27 cellular contexts compared by ENCODE assay signal in the genomic region with DNA sequence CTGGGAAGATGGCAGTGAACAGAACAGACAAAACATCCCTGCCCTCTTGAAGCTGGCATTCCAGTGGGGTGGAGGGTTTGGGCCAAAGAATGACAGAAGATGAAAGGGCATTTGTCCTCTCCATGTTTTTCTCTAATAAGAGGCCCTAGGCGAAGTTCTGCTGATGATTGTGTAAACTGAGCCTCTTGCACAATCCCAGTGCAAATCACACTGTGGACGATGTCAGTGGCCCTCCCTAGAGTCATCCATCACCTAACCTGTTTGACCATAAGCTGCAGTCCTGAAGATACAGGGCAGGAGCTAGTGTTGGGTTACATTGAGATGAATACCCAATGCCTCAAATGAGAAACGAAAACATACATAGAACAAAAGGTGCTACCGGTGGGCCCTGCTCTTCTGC.
DNase-seq lines count a peak whose midpoint lies in the region; ATAC-seq, FAIRE-seq and TF ChIP-seq lines count a peak whose summit lies in the region.
"Had no signal": no experiment of that assay in that cellular context is flagged by ENCODE, and none has a peak within 500 bp of the region (broad histone marks: within the 10 kb centered on the region; RNA-seq: fewer than 3 reads in every experiment).

No MANE protein-coding gene starts in this region.

- FAIRE-seq in HTR-8/SVneo (lab: Jason Lieb, UNC), result no peak
- FAIRE-seq: A204.1, GM12891, H1 had no signal

- no peak overlapping the region for H3K4me2 ChIP-seq in mesenchymal stem cell (ENCODE audit: low read length, poor library complexity, severe bottlenecking)
- H3K4me2 ChIP-seq: BLaER1 treated with 17β-estradiol and CSF1 and Interleukin-3, amounts not matched to agents 10 nM and 100 nM had no signal

- ATAC-seq in left ventricle myocardium superior, result peak; percentile 26
- ATAC-seq in heart right ventricle, result no peak
- ATAC-seq: Panc1 had no signal

- no peak overlapping the region for H3K4ac ChIP-seq in mesenchymal stem cell (ENCODE audit: low read depth in 1 of 2, low read length in 2 of 2)

- H2BK15ac ChIP-seq in mesenchymal stem cell (ENCODE audit: low read depth, poor library complexity, severe bottlenecking), result no peak overlapping the region

- no peak overlapping the region for H2BK120ac ChIP-seq in mesenchymal stem cell (ENCODE audit: low read depth, low read length)

- no peak overlapping the region for H2BK5ac ChIP-seq in mesenchymal stem cell (ENCODE audit: low read depth, low read length, poor library complexity, severe bottlenecking)

- H3K36me3 Mint-ChIP-seq in activated T-helper 2 cell treated with anti-CD3 and anti-CD28 coated beads, Interferon-gamma antibody, Interleukin-2, Interleukin-4, amounts not matched to agents 10 μg/mL and 5 μg/mL and 100 μg/mL, durations not matched to agents 14 hours and 24 hours and 36 hours (ENCODE audit: low read depth), result no peaks in the 10 kb centered on the region

- H3K18ac ChIP-seq in mesenchymal stem cell (ENCODE audit: low read depth in 1 of 2, low read length in 2 of 2), result no peak overlapping the region

- H4K91ac ChIP-seq in mesenchymal stem cell (ENCODE audit: low read length), result peak overlapping the region; percentile 39

- no peak for TF ChIP-seq CTCF in heart right ventricle (IDR thresholded peaks at IDR 0.05)

- no peak overlapping the region for H3K27ac Mint-ChIP-seq in activated T-helper 2 cell treated with anti-CD3 and anti-CD28 coated beads, Interferon-gamma antibody, Interleukin-2, Interleukin-4, amounts not matched to agents 10 μg/mL and 5 μg/mL and 100 μg/mL, durations not matched to agents 14 hours and 24 hours and 36 hours
- H3K27ac Mint-ChIP-seq: CD4-positive, alpha-beta T cell had no signal

- intact Hi-C loops in left ventricle myocardium superior (cut with micrococcal nuclease), result no loop called here
- intact Hi-C loops in heart right ventricle (cut with DNase I), result no loop called here
- intact Hi-C loops in activated T-helper 2 cell treated with anti-CD3 and anti-CD28 coated beads, Interferon-gamma antibody, Interleukin-2, Interleukin-4, amounts not matched to agents 10 μg/mL and 5 μg/mL and 100 μg/mL, durations not matched to agents 14 hours and 24 hours and 36 hours (cut with micrococcal nuclease), result no loop called here

- whole genome bisulfite sequencing in heart right ventricle, 2 donors, result 88 to 90% methylated on average over 4 of the region's 4 CpGs
- 80% methylated on average over 4 of the region's 4 CpGs for WGBS in mesenchymal stem cell

- no peaks in the 10 kb centered on the region for H3K9me3 Mint-ChIP-seq in activated T-helper 2 cell treated with anti-CD3 and anti-CD28 coated beads, Interferon-gamma antibody, Interleukin-2, Interleukin-4, amounts not matched to agents 10 μg/mL and 5 μg/mL and 100 μg/mL, durations not matched to agents 14 hours and 24 hours and 36 hours

- H2AK5ac ChIP-seq in mesenchymal stem cell (ENCODE audit: low read length, severe bottlenecking), result no peak overlapping the region

- no peak overlapping the region for H3K4me3 Mint-ChIP-seq in activated T-helper 2 cell treated with anti-CD3 and anti-CD28 coated beads, Interferon-gamma antibody, Interleukin-2, Interleukin-4, amounts not matched to agents 10 μg/mL and 5 μg/mL and 100 μg/mL, durations not matched to agents 14 hours and 24 hours and 36 hours (ENCODE audit: low read depth)
- H3K4me3 Mint-ChIP-seq: CD4-positive, alpha-beta T cell had no signal

- no peak overlapping the region for H4K8ac ChIP-seq in mesenchymal stem cell (ENCODE audit: low read length)

- H3K4me1 ChIP-seq in heart right ventricle (peaks cover 0 to 8% (median 0%) of the 10 kb centered on the region in 9 donors), mesenchymal stem cell (ENCODE audit: control insufficient read depth, insufficient read depth, low read depth, low read length) (no peaks in the 10 kb centered on the region)

- no peaks in the 10 kb centered on the region for H3K27me3 Mint-ChIP-seq in activated T-helper 2 cell treated with anti-CD3 and anti-CD28 coated beads, Interferon-gamma antibody, Interleukin-2, Interleukin-4, amounts not matched to agents 10 μg/mL and 5 μg/mL and 100 μg/mL, durations not matched to agents 14 hours and 24 hours and 36 hours (ENCODE audit: low read depth)
- H3K27me3 Mint-ChIP-seq: CD4-positive, alpha-beta T cell had no signal

- peak overlapping the region in 1 of 2 experiments; percentile 23 for H2BK12ac ChIP-seq in mesenchymal stem cell (ENCODE audit: low read length in 2 of 2)

- no peak overlapping the region for H3K14ac ChIP-seq in mesenchymal stem cell (ENCODE audit: low read length in 2 of 2)

- H3K9me3 ChIP-seq in heart right ventricle (no peaks in the 10 kb centered on the region), mesenchymal stem cell (ENCODE audit: control insufficient read depth, low read length) (no peaks in the 10 kb centered on the region)
- H3K9me3 ChIP-seq: BLaER1 treated with 17β-estradiol and CSF1 and Interleukin-3, amounts not matched to agents 10 nM and 100 nM had no signal

- no peak overlapping the region for H3K9ac ChIP-seq in mesenchymal stem cell (ENCODE audit: low read length)
- H3K9ac ChIP-seq: BLaER1 treated with 17β-estradiol and CSF1 and Interleukin-3, amounts not matched to agents 10 nM and 100 nM had no signal

- H3K79me1 ChIP-seq in mesenchymal stem cell (replicated peaks; ENCODE audit: low read length, poor library complexity, severe bottlenecking), result no peaks in the 10 kb centered on the region

- H3K23ac ChIP-seq in mesenchymal stem cell (ENCODE audit: low read length in 2 of 2), result no peak overlapping the region

- H3K27me3 ChIP-seq in heart right ventricle (peaks cover 0 to 4% (median 0%) of the 10 kb centered on the region in 7 donors), mesenchymal stem cell (ENCODE audit: control insufficient read depth in 1 of 2, insufficient read depth in 1 of 2, low read length in 2 of 2) (no peaks in the 10 kb centered on the region)
- H3K27me3 ChIP-seq: BLaER1 treated with 17β-estradiol and CSF1 and Interleukin-3, amounts not matched to agents 10 nM and 100 nM had no signal

- no peaks in the 10 kb centered on the region for H3K36me3 ChIP-seq in heart right ventricle
- H3K36me3 ChIP-seq in mesenchymal stem cell (ENCODE audit: control insufficient read depth in 1 of 2, insufficient read depth in 2 of 2, low read depth in 1 of 2, low read length in 2 of 2), result no peaks in the 10 kb centered on the region
- H3K36me3 ChIP-seq: BLaER1 treated with 17β-estradiol and CSF1 and Interleukin-3, amounts not matched to agents 10 nM and 100 nM had no signal

- H2AFZ ChIP-seq in mesenchymal stem cell (ENCODE audit: low read depth, low read length), result no peak overlapping the region

- H3K4me3 ChIP-seq in heart right ventricle (no peak overlapping the region), mesenchymal stem cell (ENCODE audit: insufficient read depth in 1 of 2, low read depth in 1 of 2, low read length in 2 of 2) (no peak overlapping the region)
- H3K4me3 ChIP-seq: BLaER1 treated with 17β-estradiol and CSF1 and Interleukin-3, amounts not matched to agents 10 nM and 100 nM had no signal

- H3K4me1 Mint-ChIP-seq in activated T-helper 2 cell treated with anti-CD3 and anti-CD28 coated beads, Interferon-gamma antibody, Interleukin-2, Interleukin-4, amounts not matched to agents 10 μg/mL and 5 μg/mL and 100 μg/mL, durations not matched to agents 14 hours and 24 hours and 36 hours (ENCODE audit: low read depth), result no peaks in the 10 kb centered on the region

- H3K27ac ChIP-seq in heart right ventricle (no peak overlapping the region), mesenchymal stem cell (ENCODE audit: low read length, poor library complexity, severe bottlenecking) (no peak overlapping the region)
- H3K27ac ChIP-seq: BLaER1 treated with 17β-estradiol and CSF1 and Interleukin-3, amounts not matched to agents 10 nM and 100 nM; RWPE1 had no signal

- DNase-seq in left ventricle myocardium superior (no peak), heart right ventricle (no peak), NCI-H510A treated with DMSO at 0.1 percent for 48 hours (lab: John Stamatoyannopoulos, UW) (peak; percentile 44), mesenchymal stem cell (no peak), HTR-8/SVneo (ENCODE audit: insufficient read length, low spot score) (no peak), GF-D8 (lab: John Stamatoyannopoulos, UW) (no peak)
- DNase-seq in activated T-helper 2 cell treated with anti-CD3 and anti-CD28 coated beads, Interferon-gamma antibody, Interleukin-2, Interleukin-4, amounts not matched to agents 10 μg/mL and 5 μg/mL and 100 μg/mL, durations not matched to agents 14 hours and 24 hours and 36 hours (ENCODE audit: low spot score), result no peak
- DNase-seq: CD4-positive, alpha-beta T cell; DMS79; EL; GDM1; HCEC 1CT; Karpas-422; NCI-H1092; NCI-H1417 treated with DMSO at 0.1 percent for 48 hours; NCI-H1694 treated with DMSO at 0.1 percent for 48 hours; NCI-H2081; NCI-H2171 treated with DMSO at 0.1 percent for 48 hours; NCI-H345; NCI-H526; SHP77 had no signal
